ENCODE assay signal across 21 cellular contexts in the genomic region with DNA sequence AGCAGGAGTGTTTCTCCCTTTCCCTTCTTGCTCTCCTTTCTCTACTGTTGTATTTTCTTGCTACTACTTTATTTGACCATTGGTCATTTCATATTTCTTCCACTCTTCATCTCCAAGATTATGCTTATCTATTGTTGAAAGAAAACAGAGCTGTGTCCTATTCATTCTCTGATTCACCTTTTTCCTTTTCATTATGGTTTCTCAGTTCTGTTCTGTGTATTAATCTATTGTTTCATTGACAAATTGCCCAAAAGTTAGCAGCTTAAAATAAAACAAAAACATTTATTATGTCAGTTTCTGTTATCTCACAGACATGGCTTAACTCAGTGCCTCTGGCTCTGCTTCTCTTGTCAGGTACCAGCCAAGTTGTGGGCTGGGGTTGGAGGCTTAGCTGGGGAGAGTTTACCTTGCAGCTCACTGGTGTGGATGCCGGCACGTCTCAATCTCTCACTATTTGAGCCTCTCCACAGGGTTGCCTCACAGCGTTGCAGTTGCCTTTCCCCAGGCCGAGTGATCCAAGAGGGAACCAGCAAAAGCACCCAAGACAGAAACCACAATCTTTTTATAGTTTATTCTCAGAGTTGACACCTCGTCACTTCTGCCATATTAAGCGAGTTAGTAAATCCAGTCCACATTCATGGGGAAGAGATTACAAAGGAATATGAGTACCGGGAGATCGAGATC. TPM values are rescaled to one million over a fixed set of nuclear protein-coding genes. Genes with fewer than 3 reads are reported as not detected.
DNase-seq lines count a peak whose midpoint lies in the region; ATAC-seq and TF ChIP-seq lines count a peak whose summit lies in the region.
"Had no signal": no experiment of that assay in that cellular context is flagged by ENCODE, and none has a peak within 500 bp of the region (broad histone marks: within the 10 kb centered on the region; RNA-seq: fewer than 3 reads in every experiment).

No MANE protein-coding gene starts in this region.

- H3K4me1 Mint-ChIP-seq in MCF 10A (ENCODE audit: insufficient read depth, unreplicated experiment) = peaks cover 15% of the 10 kb centered on the region
- peaks cover 1 to 9% of the 10 kb centered on the region in 2 donors for H3K4me1 Mint-ChIP-seq in effector memory CD8-positive, alpha-beta T cell (ENCODE audit: low read depth in 2 of 2)
- H3K4me1 Mint-ChIP-seq: nephron progenitor cell had no signal

- no peaks in the 10 kb centered on the region for H3K27me3 ChIP-seq in breast epithelium
- H3K27me3 ChIP-seq in psoas muscle (ENCODE audit: insufficient read depth in 3 of 3, low read length in 2 of 3) = no peaks in the 10 kb centered on the region
- H3K27me3 ChIP-seq: MG63, right lobe of liver had no signal

- no peak for TF ChIP-seq POLR2A in breast epithelium (IDR thresholded peaks at IDR 0.05)

- peaks cover 15% of the 10 kb centered on the region for H3K9me3 Mint-ChIP-seq in MCF 10A (ENCODE audit: unreplicated experiment)
- H3K9me3 Mint-ChIP-seq in effector memory CD8-positive, alpha-beta T cell = peaks cover 0 to 4% of the 10 kb centered on the region in 2 donors

- intact Hi-C loops in breast epithelium (cut with DNase I; ENCODE audit: low total_unique reads) = no loop called here
- intact Hi-C loops in MCF 10A (cut with micrococcal nuclease) = no loop called here
- intact Hi-C loops in Right ventricle myocardium superior (cut with DNase I) = no loop called here
- intact Hi-C loops in psoas muscle (cut with DNase I) = loop anchor here in 1 of 2 donors (2.0 kb wide), 1 partner anchor 24 kb away; no protein-coding TSS in a partner anchor

- no peak for TF ChIP-seq CTCF in breast epithelium (IDR thresholded peaks at IDR 0.05)
- no peak for TF ChIP-seq CTCF in MCF 10A (IDR thresholded peaks at IDR 0.05; ENCODE audit: unreplicated experiment)
- no peak for TF ChIP-seq CTCF in psoas muscle (IDR thresholded peaks at IDR 0.05)

- peak overlapping the region; percentile 23 to 75 for H3K27ac ChIP-seq in breast epithelium
- H3K27ac ChIP-seq in psoas muscle = peak overlapping the region; percentile 81
- H3K27ac ChIP-seq: A549, right lobe of liver had no signal

- 43 to 70% (median 50%) methylated on average over 8 of the region's 8 CpGs for WGBS in psoas muscle, 3 donors

- no peaks in the 10 kb centered on the region for H3K27me3 Mint-ChIP-seq in MCF 10A (ENCODE audit: insufficient read depth, unreplicated experiment)
- no peaks in the 10 kb centered on the region for H3K27me3 Mint-ChIP-seq in effector memory CD8-positive, alpha-beta T cell
- H3K27me3 Mint-ChIP-seq: activated CD4-positive, alpha-beta T cell treated with anti-CD3 and anti-CD28 coated beads for 36 hours; CD4-positive, alpha-beta memory T cell had no signal

- H3K4me3 ChIP-seq in breast epithelium (no peak overlapping the region), psoas muscle (no peak overlapping the region)
- H3K4me3 ChIP-seq: A549, MG63, right lobe of liver had no signal

- BruUV-seq in MCF 10A (replicated peaks; lab: Mats Ljungman, UMichigan) = no TSS peak

- POLR2A ChIA-PET in MCF 10A (lab: Yijun Ruan, JAX) = interaction anchor here (0.7 kb wide), 1 partner anchor 149 kb away, joined by 4 read pairs; no protein-coding TSS in a partner anchor

- CTCF ChIA-PET in MCF 10A (lab: Yijun Ruan, JAX) = interaction anchor here (1.0 kb wide), 1 partner anchor 13 kb away, joined by 3 read pairs; no protein-coding TSS in a partner anchor

- H3K4me1 ChIP-seq in breast epithelium = no peaks in the 10 kb centered on the region
- peaks cover 16% of the 10 kb centered on the region for H3K4me1 ChIP-seq in psoas muscle
- H3K4me1 ChIP-seq: A549 had no signal

- peaks cover 18% of the 10 kb centered on the region for H3K36me3 Mint-ChIP-seq in MCF 10A (ENCODE audit: insufficient read depth, unreplicated experiment)
- no peaks in the 10 kb centered on the region for H3K36me3 Mint-ChIP-seq in effector memory CD8-positive, alpha-beta T cell (ENCODE audit: insufficient read depth)

- no peaks in the 10 kb centered on the region for H3K36me3 ChIP-seq in breast epithelium
- H3K36me3 ChIP-seq in psoas muscle (ENCODE audit: insufficient read depth in 1 of 2, low read depth in 1 of 2) = no peaks in the 10 kb centered on the region
- H3K36me3 ChIP-seq: right lobe of liver had no signal

- DNase-seq in breast epithelium (ENCODE audit: low spot score in 2 of 2) (no peak), MCF 10A (ENCODE audit: unreplicated experiment) (no peak), Right ventricle myocardium superior (peak; percentile 41), psoas muscle (peak in 1 of 2 donors; percentile 27), anterior cingulate cortex (lab: John Stamatoyannopoulos, UW) (no peak)
- DNase-seq in activated naive CD4-positive, alpha-beta T cell (lab: John Stamatoyannopoulos, UW) = no peak
- DNase-seq in effector memory CD8-positive, alpha-beta T cell = no peak
- DNase-seq: activated CD4-positive, alpha-beta T cell treated with anti-CD3 and anti-CD28 coated beads for 36 hours; activated T-cell treated with anti-CD3 and anti-CD28 coated beads for 4 hours; amniotic stem cell; CD4-positive, alpha-beta memory T cell; dermis blood vessel endothelial cell; MG63; NCI-H82; nephron progenitor cell; right lobe of liver; RPMI8226; stimulated activated CD4-positive, alpha-beta T cell treated with anti-CD3 and anti-CD28 coated beads, Interleukin-4, amount 100 ng/mL, for 24 hours had no signal

- no peak overlapping the region for H3K27ac Mint-ChIP-seq in MCF 10A (ENCODE audit: low read depth, unreplicated experiment)
- H3K27ac Mint-ChIP-seq in effector memory CD8-positive, alpha-beta T cell = no peak overlapping the region
- H3K27ac Mint-ChIP-seq: activated CD4-positive, alpha-beta T cell treated with anti-CD3 and anti-CD28 coated beads for 36 hours; CD4-positive, alpha-beta memory T cell; T-helper 1 cell treated with Interleukin-12 subunit alpha and Interleukin-12 subunit beta and Interleukin-4 antibody, amounts not matched to agents 30 μg/mL and 1 μg/mL, for 36 hours had no signal

- H3K4me3 Mint-ChIP-seq in MCF 10A (ENCODE audit: unreplicated experiment) = no peak overlapping the region
- no peak overlapping the region for H3K4me3 Mint-ChIP-seq in effector memory CD8-positive, alpha-beta T cell
- H3K4me3 Mint-ChIP-seq: activated CD4-positive, alpha-beta T cell treated with anti-CD3 and anti-CD28 coated beads for 36 hours; CD4-positive, alpha-beta memory T cell; nephron progenitor cell; T-helper 1 cell treated with Interleukin-12 subunit alpha and Interleukin-12 subunit beta and Interleukin-4 antibody, amounts not matched to agents 30 μg/mL and 1 μg/mL, for 36 hours had no signal

- peak; percentile 70 for ATAC-seq in Right ventricle myocardium superior (ENCODE audit: poor library complexity)
- peak; percentile 68 to 97 (median 90) for ATAC-seq in psoas muscle
- ATAC-seq in HG03571 (IDR thresholded peaks at IDR 0.05; ENCODE audit: unreplicated experiment) = no peak
- no peak for ATAC-seq in effector memory CD8-positive, alpha-beta T cell (replicated peaks)
- ATAC-seq: A549; activated CD4-positive, alpha-beta T cell treated with anti-CD3 and anti-CD28 coated beads for 36 hours; right lobe of liver had no signal

- H3K9me3 ChIP-seq in breast epithelium = peaks cover 3 to 11% of the 10 kb centered on the region in 2 donors
- H3K9me3 ChIP-seq in psoas muscle = peaks cover 12% of the 10 kb centered on the region

RNA-seq across cellular contexts. Expression of a gene that starts 36.9 kb away (rescaled TPM):
- 10 to 100 TPM; 19.8 to 23.7 (median 23.3) TPM for total RNA-seq in breast epithelium
- 1.3 and 2.4 TPM in 2 replicates for total RNA-seq in MCF 10A (2022)
- 39.3 TPM for total RNA-seq in Right ventricle myocardium superior
- total RNA-seq in psoas muscle = 100 to 1,000 TPM in 3 of 4 donors, 10 to 100 TPM in 1; 78.5 to 274 (median 138) TPM
- polyA plus RNA-seq in psoas muscle = 10 to 100 TPM in 2 of 3 donors, 1 to 10 TPM in 1; 9.2 to 28.0 (median 15.5) TPM
- total RNA-seq: CD4-positive, alpha-beta memory T cell had no signal

Comparison
In these comparisons a context has a peak if more than half of its experiments do, and no peak if none do; other contexts are left out.
1. ATAC-seq: peak in Right ventricle myocardium superior (single experiment) and psoas muscle (4 of 4); none in HG03571 (single experiment) and effector memory CD8-positive, alpha-beta T cell (single experiment).